In genomic region chr11:22407899-22408298, GRCh38 we compare ENCODE assay signal across 18 cellular contexts.
DNase-seq lines count a peak whose midpoint lies in the region; ATAC-seq and TF ChIP-seq lines count a peak whose summit lies in the region.
"Had no signal": no experiment of that assay in that cellular context is flagged by ENCODE, and none has a peak within 500 bp of the region (broad histone marks: within the 10 kb centered on the region; RNA-seq: fewer than 3 reads in every experiment).

No MANE protein-coding gene starts in this region.

- H3T11ph ChIP-seq in H9 (ENCODE audit: low read length): no peak overlapping the region

- H2BK15ac ChIP-seq in H9 (ENCODE audit: low read depth, low read length): no peak overlapping the region

- H3K27ac Mint-ChIP-seq in H9: no peak overlapping the region; a peak in 1 of 7 replicates

- no peaks in the 10 kb centered on the region for H3K79me2 ChIP-seq in H9 (ENCODE audit: insufficient read depth, low read length)

- H3K27ac ChIP-seq in H9 (ENCODE audit: insufficient read length, low read depth, low read length): no peak overlapping the region
- H3K27ac ChIP-seq: GM23248 had no signal

- DNase-seq in DMS53 treated with DMSO at 0.1 percent for 48 hours (lab: John Stamatoyannopoulos, UW; ENCODE audit: unreplicated experiment) (peak; percentile 47), H9 (no peak), NCI-H510A (lab: John Stamatoyannopoulos, UW) (peak; percentile 1), iPS-NIHi7 (ENCODE audit: extremely low spot score) (peak; percentile 9), NCI-H1105 (lab: John Stamatoyannopoulos, UW) (no peak), posterior vena cava (ENCODE audit: low spot score) (no peak), anterior cingulate cortex (lab: John Stamatoyannopoulos, UW) (no peak)
- DNase-seq: Calu3, GF-D8, GM23248, Karpas-422, MM.1S, NCI-H1436, NCI-H2171, NCI-H526 treated with DMSO at 0.1 percent for 48 hours, SK-N-SH had no signal

- H3K4me3 Mint-ChIP-seq in H9: no peak overlapping the region

- H4K91ac ChIP-seq in H9 (ENCODE audit: insufficient read length, low read depth, low read length): no peak overlapping the region

- H2BK12ac ChIP-seq in H9 (ENCODE audit: insufficient read length, low read depth, low read length): no peak overlapping the region

- no peak for ATAC-seq in HG03039 (IDR thresholded peaks at IDR 0.05; ENCODE audit: unreplicated experiment)
- ATAC-seq: Right ventricle myocardium inferior had no signal

- no peaks in the 10 kb centered on the region for H3K79me1 ChIP-seq in H9 (ENCODE audit: insufficient read depth, low read depth, low read length, poor library complexity, severe bottlenecking)

- no peak overlapping the region for H3K4me2 ChIP-seq in H9 (ENCODE audit: insufficient read depth, insufficient read length, low read length)
- H3K4me2 ChIP-seq: SK-N-SH had no signal

- no peak overlapping the region for H3K56ac ChIP-seq in H9 (ENCODE audit: insufficient read length, low read depth, low read length)

- intact Hi-C loops in posterior vena cava (cut with DNase I): no loop called here

- H3K9ac ChIP-seq in H9 (ENCODE audit: extremely low read depth, insufficient read length, low read length): no peak overlapping the region
- H3K9ac ChIP-seq: GM23248, SK-N-SH had no signal

- no peaks in the 10 kb centered on the region for H4K20me1 ChIP-seq in H9 (ENCODE audit: control insufficient read depth, insufficient read depth, insufficient read length)

- H3K14ac ChIP-seq in H9 (ENCODE audit: insufficient read depth, low read length): no peak overlapping the region

- H3K18ac ChIP-seq in H9 (ENCODE audit: insufficient read length, low read depth, low read length): no peak overlapping the region

- H4K8ac ChIP-seq in H9 (replicated peaks; ENCODE audit: insufficient read length, low read depth, low read length): no peak overlapping the region

- H2BK5ac ChIP-seq in H9 (ENCODE audit: insufficient read length, low read length): no peak overlapping the region

- no peak overlapping the region for H2BK20ac ChIP-seq in H9 (ENCODE audit: low read depth, low read length, poor library complexity, severe bottlenecking)

- H3K36me3 Mint-ChIP-seq in H9 (ENCODE audit: insufficient read depth in 1 of 3, low read depth in 3 of 3): no peaks in the 10 kb centered on the region

- H3K27me3 ChIP-seq in H9 (ENCODE audit: insufficient read depth, low read length): no peaks in the 10 kb centered on the region

- TF ChIP-seq CTCF in H9 (conservative IDR thresholded peaks at IDR 0.05): no peak

- no peak overlapping the region for H4K5ac ChIP-seq in H9 (ENCODE audit: insufficient read length, low read depth, low read length)

- H3K4me1 ChIP-seq in H9 (ENCODE audit: insufficient read depth, low read length): no peaks in the 10 kb centered on the region

- no CpG with 5 or more reads among the region's 2 CpGs for WGBS in H9 (ENCODE audit: extremely low coverage, insufficient read length, low lambda C conversion rate)

- no peak overlapping the region for H2AK5ac ChIP-seq in H9 (ENCODE audit: insufficient read length, low read length)

- H2BK120ac ChIP-seq in H9 (ENCODE audit: low read depth, low read length, poor library complexity, severe bottlenecking): no peak overlapping the region

- H3K9me3 Mint-ChIP-seq in H9: no peaks in the 10 kb centered on the region; a peak in 1 of 5 replicates

- H3K27me3 Mint-ChIP-seq in H9 (ENCODE audit: low read depth): no peaks in the 10 kb centered on the region

- H3K9me3 ChIP-seq in H9 (ENCODE audit: control insufficient read depth, low read depth, low read length): no peaks in the 10 kb centered on the region
- H3K9me3 ChIP-seq: SK-N-SH had no signal

- H2AFZ ChIP-seq in H9 (ENCODE audit: low read length): peak overlapping the region; percentile 16
- H2AFZ ChIP-seq: GM23248 had no signal

- H3K4ac ChIP-seq in H9 (ENCODE audit: low read depth, low read length): no peak overlapping the region

- no peaks in the 10 kb centered on the region for H3K23me2 ChIP-seq in H9 (ENCODE audit: insufficient read length, low read depth, low read length, poor library complexity, severe bottlenecking)

- no peak overlapping the region for H3K23ac ChIP-seq in H9 (ENCODE audit: insufficient read length, low read depth, low read length)

- peaks cover 14 to 20% of the 10 kb centered on the region in 2 experiments for H3K4me1 Mint-ChIP-seq in H9

Comparison
In these comparisons a context has a peak if more than half of its experiments do, and no peak if none do; other contexts are left out.
1. DNase-seq: peak in DMS53 treated with DMSO at 0.1 percent for 48 hours (single experiment), NCI-H510A (single experiment) and iPS-NIHi7 (single experiment); none in H9 (single experiment), NCI-H1105 (single experiment), posterior vena cava (single experiment) and anterior cingulate cortex (0 of 58).